1 cellular context compared by ENCODE assay signal in the genomic region with DNA sequence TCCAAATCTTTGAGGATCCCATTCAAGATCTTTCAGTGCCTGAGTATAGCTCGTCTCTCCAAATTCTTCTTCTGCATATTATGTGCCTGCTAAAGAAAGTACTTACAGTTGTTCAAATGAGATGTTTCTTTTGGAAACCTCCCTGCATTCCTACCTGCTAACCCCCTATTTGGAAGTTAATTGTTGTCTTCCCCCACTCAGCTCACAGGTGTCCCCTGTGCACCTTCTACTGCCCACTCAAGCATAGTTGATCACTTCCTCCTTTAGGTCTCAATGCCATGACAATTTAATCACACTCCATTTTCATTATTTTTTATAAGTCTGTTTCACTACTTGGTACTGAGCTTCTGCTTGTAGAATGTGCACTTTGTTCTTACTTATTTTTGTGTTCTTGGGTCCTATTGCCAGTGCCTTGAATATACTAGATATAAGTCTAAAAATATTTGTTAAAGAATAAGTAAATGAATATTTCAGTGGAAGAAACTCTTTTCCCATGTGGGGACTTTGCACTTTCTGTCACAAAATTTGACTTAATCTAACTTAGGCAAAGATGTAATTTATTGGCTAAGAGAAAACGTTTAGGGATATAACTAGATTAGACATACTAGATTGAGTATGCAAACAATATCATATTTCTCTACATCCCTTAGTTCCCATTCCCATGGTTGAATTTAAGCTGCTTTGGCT.
TF ChIP-seq lines count a peak whose summit lies in the region.

No MANE protein-coding gene starts in this region.

TF ChIP-seq in IMR-90, 13 proteins besides CTCF, POLR2A, EP300 and RAD21 (continued from another document):
- TF ChIP-seq MXI1 (IDR thresholded peaks at IDR 0.05; ENCODE audit: borderline replicate concordance, low read depth, low read length), result no peak
- TF ChIP-seq RCOR1 (IDR thresholded peaks at IDR 0.05; ENCODE audit: insufficient replicate concordance, low read length), result no peak
- no peak for TF ChIP-seq BHLHE40 (IDR thresholded peaks at IDR 0.05; ENCODE audit: low read depth, low read length)
- TF ChIP-seq NFE2L2 (IDR thresholded peaks at IDR 0.05; ENCODE audit: low read depth, low read length), result no peak
- TF ChIP-seq FOS (IDR thresholded peaks at IDR 0.05; ENCODE audit: low read depth, low read length), result no peak
